Comparison of ENCODE assay signal across 9 cellular contexts in the genomic region with DNA sequence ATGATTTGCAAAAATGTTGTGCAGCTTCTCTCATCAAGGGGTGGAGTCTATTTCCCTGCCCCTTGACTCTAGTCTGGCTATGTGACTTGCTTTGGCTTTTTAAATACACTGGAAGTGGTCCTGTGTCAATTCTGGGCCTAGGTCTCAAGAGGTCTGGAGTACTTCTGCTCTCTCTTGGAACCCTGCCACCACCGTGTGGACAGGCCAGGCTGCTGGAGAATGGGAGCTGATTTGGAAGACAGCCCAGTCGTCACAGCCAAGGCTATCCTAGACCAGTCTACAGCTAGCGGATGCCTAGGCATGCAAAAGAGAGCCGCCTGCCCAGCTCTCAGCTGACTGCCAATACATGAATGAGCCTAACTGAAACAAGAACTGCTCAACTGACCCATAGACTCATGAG. TPM values are rescaled to one million over a fixed set of nuclear protein-coding genes. Genes with fewer than 3 reads are reported as not detected.
DNase-seq lines count a peak whose midpoint lies in the region; ATAC-seq and TF ChIP-seq lines count a peak whose summit lies in the region.
"Had no signal": no experiment of that assay in that cellular context is flagged by ENCODE, and none has a peak within 500 bp of the region (broad histone marks: within the 10 kb centered on the region; RNA-seq: fewer than 3 reads in every experiment).

No MANE protein-coding gene starts in this region.

- no peaks in the 10 kb centered on the region for H3K36me3 ChIP-seq in osteoblast (ENCODE audit: insufficient read depth, low read length)

- no peak overlapping the region for H3K4me3 Mint-ChIP-seq in T-helper 2 cell treated with Interferon-gamma antibody and Interleukin-4, amounts not matched to agents 5 μg/mL and 100 μg/mL, for 36 hours
- H3K4me3 Mint-ChIP-seq: T-helper 1 cell treated with Interleukin-12 subunit alpha and Interleukin-12 subunit beta and Interleukin-4 antibody, amounts not matched to agents 30 μg/mL and 1 μg/mL, for 36 hours had no signal

- no peak overlapping the region for H3K27ac ChIP-seq in osteoblast (ENCODE audit: low read depth, low read length)

- ATAC-seq in GM21723 (IDR thresholded peaks at IDR 0.05; ENCODE audit: unreplicated experiment) (no peak), GM18511 (IDR thresholded peaks at IDR 0.05; ENCODE audit: unreplicated experiment) (no peak)

- no peaks in the 10 kb centered on the region for H3K36me3 Mint-ChIP-seq in T-helper 2 cell treated with Interferon-gamma antibody and Interleukin-4, amounts not matched to agents 5 μg/mL and 100 μg/mL, for 36 hours (ENCODE audit: low read depth)

- DNase-seq in DMS79 (lab: John Stamatoyannopoulos, UW) (peak; percentile 91), RPMI8226 (peak; percentile 93), fibroblast of the aortic adventitia (ENCODE audit: low read depth) (peak; percentile 59), osteoblast (ENCODE audit: insufficient read length, low spot score, missing footprints) (peak; percentile 15), 8988T (no peak)
- DNase-seq in T-helper 2 cell treated with Interferon-gamma antibody and Interleukin-4, amounts not matched to agents 5 μg/mL and 100 μg/mL, for 36 hours (ENCODE audit: low spot score), result no peak

- no peaks in the 10 kb centered on the region for H3K9me3 Mint-ChIP-seq in T-helper 2 cell treated with Interferon-gamma antibody and Interleukin-4, amounts not matched to agents 5 μg/mL and 100 μg/mL, for 36 hours
- H3K9me3 Mint-ChIP-seq: T-helper 1 cell treated with Interleukin-12 subunit alpha and Interleukin-12 subunit beta and Interleukin-4 antibody, amounts not matched to agents 30 μg/mL and 1 μg/mL, for 36 hours had no signal

- H3K27me3 Mint-ChIP-seq in T-helper 2 cell treated with Interferon-gamma antibody and Interleukin-4, amounts not matched to agents 5 μg/mL and 100 μg/mL, for 36 hours (ENCODE audit: low read depth), result peaks cover 2% of the 10 kb centered on the region

- H3K27ac Mint-ChIP-seq in T-helper 2 cell treated with Interferon-gamma antibody and Interleukin-4, amounts not matched to agents 5 μg/mL and 100 μg/mL, for 36 hours, result no peak overlapping the region
- H3K27ac Mint-ChIP-seq: T-helper 1 cell treated with Interleukin-12 subunit alpha and Interleukin-12 subunit beta and Interleukin-4 antibody, amounts not matched to agents 30 μg/mL and 1 μg/mL, for 36 hours had no signal

- no peak overlapping the region for H2AFZ ChIP-seq in osteoblast (ENCODE audit: low read length)

- peaks cover 6% of the 10 kb centered on the region for H3K27me3 ChIP-seq in osteoblast (ENCODE audit: insufficient read depth, low read length)

- H3K4me1 Mint-ChIP-seq in T-helper 2 cell treated with Interferon-gamma antibody and Interleukin-4, amounts not matched to agents 5 μg/mL and 100 μg/mL, for 36 hours (ENCODE audit: low read depth), result peaks cover 32% of the 10 kb centered on the region

- no peak overlapping the region for H3K4me2 ChIP-seq in osteoblast (ENCODE audit: insufficient read depth, low read length)

- no peak overlapping the region for H3K4me3 ChIP-seq in fibroblast of the aortic adventitia (ENCODE audit: low read depth, low read length)
- H3K4me3 ChIP-seq in osteoblast (ENCODE audit: insufficient read depth, low read length), result no peak overlapping the region

- no peaks in the 10 kb centered on the region for H4K20me1 ChIP-seq in osteoblast (ENCODE audit: insufficient read depth, low read length)

- no peaks in the 10 kb centered on the region for H3K9me3 ChIP-seq in osteoblast (ENCODE audit: low read depth, low read length)

- H3K4me1 ChIP-seq in osteoblast (ENCODE audit: insufficient read depth, low read length), result peaks cover 7% of the 10 kb centered on the region

- TF ChIP-seq CTCF in fibroblast of the aortic adventitia (IDR thresholded peaks at IDR 0.05; ENCODE audit: insufficient read depth, low read length) (no peak), osteoblast (IDR thresholded peaks at IDR 0.05; ENCODE audit: extremely low read depth, low read depth, low read length) (no peak)

- H3K79me2 ChIP-seq in osteoblast (ENCODE audit: insufficient read depth, low read length), result no peaks in the 10 kb centered on the region

RNA-seq across cellular contexts. Expression of gene CLINT1, which starts 56.7 kb away (rescaled TPM):
- 34.3 and 78.6 TPM in 2 replicates for total RNA-seq in fibroblast of the aortic adventitia (ENCODE audit: low replicate concordance)
- 85.4 and 85.5 TPM in 2 replicates for total RNA-seq in osteoblast

Comparison
In these comparisons a context has a peak if more than half of its experiments do, and no peak if none do; other contexts are left out.
1. DNase-seq: peak in DMS79 (single experiment), RPMI8226 (single experiment), fibroblast of the aortic adventitia (single experiment) and osteoblast (single experiment); none in T-helper 2 cell treated with Interferon-gamma antibody and Interleukin-4, amounts not matched to agents 5 μg/mL and 100 μg/mL, for 36 hours (single experiment) and 8988T (single experiment).